Comparison of ENCODE assay signal across 13 cellular contexts in the genomic region with DNA sequence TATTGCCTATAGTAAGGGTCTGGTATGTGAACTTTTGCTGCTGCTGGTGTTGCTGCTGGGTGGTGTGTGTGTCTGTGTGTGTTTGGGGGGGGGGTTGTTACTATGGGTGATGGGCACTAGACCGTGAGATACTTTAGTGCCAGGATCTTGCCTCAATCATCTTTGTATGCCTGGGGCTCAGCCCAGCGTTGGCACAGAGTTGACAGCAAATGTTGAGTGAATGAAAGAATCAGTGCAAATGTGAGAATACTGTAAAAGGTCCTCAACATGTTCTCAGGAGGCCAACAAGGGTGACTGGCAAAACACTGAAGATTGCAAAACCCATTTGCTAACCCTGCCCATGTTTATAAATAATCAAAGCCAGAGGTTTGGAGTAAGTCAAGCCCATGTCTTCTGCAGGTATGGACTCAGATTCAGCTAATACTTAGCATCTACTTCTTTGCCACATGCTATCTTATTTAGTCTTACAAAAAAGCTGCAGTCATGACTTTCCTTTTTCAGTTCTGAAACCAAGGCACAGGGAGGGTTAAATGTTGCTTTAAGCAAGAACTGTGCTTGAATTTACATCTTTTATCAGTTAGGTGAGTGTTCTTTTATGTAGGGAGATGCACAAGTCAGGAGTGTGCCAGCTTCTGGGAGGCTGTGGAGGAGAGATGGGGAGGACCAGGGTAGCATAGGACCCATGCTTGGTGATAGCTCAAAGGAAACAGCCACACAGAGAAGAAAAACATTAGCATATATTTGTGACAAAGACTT.
DNase-seq lines count a peak whose midpoint lies in the region; ATAC-seq lines count a peak whose summit lies in the region.
"Had no signal": no experiment of that assay in that cellular context is flagged by ENCODE, and none has a peak within 500 bp of the region (broad histone marks: within the 10 kb centered on the region; RNA-seq: fewer than 3 reads in every experiment).

No MANE protein-coding gene starts in this region.

- H3K4me1 Mint-ChIP-seq in T-helper 17 cell, result peaks cover 6% of the 10 kb centered on the region

- peak overlapping the region; percentile 63 for H3K27ac Mint-ChIP-seq in T-helper 17 cell
- H3K27ac Mint-ChIP-seq: activated naive CD8-positive, alpha-beta T cell had no signal

- peaks cover 5% of the 10 kb centered on the region for H3K27me3 Mint-ChIP-seq in T-helper 17 cell

- no peak overlapping the region for H3K4me3 Mint-ChIP-seq in T-helper 17 cell
- H3K4me3 Mint-ChIP-seq: activated naive CD8-positive, alpha-beta T cell; CD8-positive, alpha-beta memory T cell had no signal

- peak; percentile 13 for ATAC-seq in GM18511 (IDR thresholded peaks at IDR 0.05; ENCODE audit: unreplicated experiment)
- peak; percentile 12 for ATAC-seq in GM21447 (IDR thresholded peaks at IDR 0.05; ENCODE audit: unreplicated experiment)
- peak; percentile 13 for ATAC-seq in HG03135 (IDR thresholded peaks at IDR 0.05; ENCODE audit: unreplicated experiment)
- ATAC-seq in T-helper 17 cell, result no peak
- ATAC-seq: left lobe of liver had no signal

- no peaks in the 10 kb centered on the region for H3K36me3 Mint-ChIP-seq in T-helper 17 cell (ENCODE audit: low read depth)
- H3K36me3 Mint-ChIP-seq: activated naive CD8-positive, alpha-beta T cell had no signal

- no peaks in the 10 kb centered on the region for H3K9me3 ChIP-seq in T-helper 17 cell (ENCODE audit: control insufficient read depth, low read length, poor library complexity, severe bottlenecking)

- DNase-seq in T-helper 17 cell, result no peak
- no peak for DNase-seq in NCI-H526 treated with DMSO at 0.1 percent for 48 hours (lab: John Stamatoyannopoulos, UW)
- DNase-seq in activated CD4-positive, alpha-beta T cell treated with anti-CD3 and anti-CD28 coated beads, Interleukin-2, amount 50 U/mL, for 1 hour, result no peak
- DNase-seq in DMS153 treated with DMSO at 0.1 percent for 48 hours (lab: John Stamatoyannopoulos, UW; ENCODE audit: unreplicated experiment), result no peak
- no peak for DNase-seq in cerebellum (ENCODE audit: low spot score)
- DNase-seq: CD8-positive, alpha-beta memory T cell; cortex of kidney; substantia nigra had no signal
